Comparison of ENCODE assay signal across 10 cellular contexts in genomic region chr18:58438984-58439311, GRCh38.
DNase-seq lines count a peak whose midpoint lies in the region; ATAC-seq, FAIRE-seq and TF ChIP-seq lines count a peak whose summit lies in the region.
"Had no signal": no experiment of that assay in that cellular context is flagged by ENCODE, and none has a peak within 500 bp of the region (broad histone marks: within the 10 kb centered on the region; RNA-seq: fewer than 3 reads in every experiment).

No MANE protein-coding gene starts in this region.

- DNase-seq in T-helper 17 cell = no peak
- no peak for DNase-seq in fibroblast of villous mesenchyme (ENCODE audit: low read depth)
- DNase-seq in small intestine = no peak
- no peak for DNase-seq in DMS 273 (lab: John Stamatoyannopoulos, UW; ENCODE audit: unreplicated experiment)
- no peak for DNase-seq in T-helper 9 cell
- DNase-seq in H54 (ENCODE audit: insufficient read length, low spot score) = no peak
- no peak for DNase-seq in NCI-H524 (lab: John Stamatoyannopoulos, UW)
- DNase-seq: NCI-H446 had no signal

- peak overlapping the region; percentile 72 for H3K4me3 Mint-ChIP-seq in T-helper 17 cell

- H3K4me3 ChIP-seq in fibroblast of villous mesenchyme (ENCODE audit: low read depth, low read length) (peak overlapping the region; percentile 48), small intestine (ENCODE audit: low read depth in 1 of 2, low read length in 2 of 2) (no peak overlapping the region)

- no peaks in the 10 kb centered on the region for H3K9me3 ChIP-seq in T-helper 17 cell (ENCODE audit: control insufficient read depth, low read length, poor library complexity, severe bottlenecking)
- H3K9me3 ChIP-seq in small intestine (ENCODE audit: control insufficient read depth, low read depth) = no peaks in the 10 kb centered on the region

- TF ChIP-seq POLR2A in H54 (IDR thresholded peaks at IDR 0.05; ENCODE audit: low read depth, low read length) = no peak

- peaks cover 6% of the 10 kb centered on the region for H3K36me3 Mint-ChIP-seq in T-helper 17 cell (ENCODE audit: low read depth)

- H3K27me3 Mint-ChIP-seq in T-helper 17 cell = peaks cover 5% of the 10 kb centered on the region

- ATAC-seq in GM19372 (IDR thresholded peaks at IDR 0.05; ENCODE audit: low read depth, unreplicated experiment) (peak; percentile 38), T-helper 17 cell (peak; percentile 47)

- FAIRE-seq in small intestine (lab: Jason Lieb, UNC) (no peak), H54 (lab: Jason Lieb, UNC) (no peak)

- TF ChIP-seq CTCF in fibroblast of villous mesenchyme (IDR thresholded peaks at IDR 0.05; ENCODE audit: insufficient read depth, low read depth, low read length) = no peak

- peaks cover 0 to 2% of the 10 kb centered on the region in 2 donors for H3K4me1 ChIP-seq in small intestine (ENCODE audit: control insufficient read depth in 2 of 2, insufficient read depth in 1 of 2, low read depth in 1 of 2, low read length in 1 of 2)

- peak overlapping the region; percentile 69 for H3K27ac Mint-ChIP-seq in T-helper 17 cell
- H3K27ac Mint-ChIP-seq: progenitor cell of endocrine pancreas had no signal

- H3K27ac ChIP-seq in small intestine (ENCODE audit: low read depth in 1 of 2, low read length in 1 of 2) = peak overlapping the region; percentile 18 to 62

- 12 to 43% (median 15%) methylated on average over 3 of the region's 3 CpGs for WGBS in small intestine, 3 donors

- H3K36me3 ChIP-seq in small intestine (ENCODE audit: control insufficient read depth in 2 of 2, insufficient read depth in 2 of 2, low read length in 2 of 2) = no peaks in the 10 kb centered on the region

- H3K4me1 Mint-ChIP-seq in T-helper 17 cell = peaks cover 16% of the 10 kb centered on the region

- no peaks in the 10 kb centered on the region for H3K27me3 ChIP-seq in small intestine (ENCODE audit: control insufficient read depth in 2 of 2, insufficient read depth in 2 of 2, low read length in 2 of 2)
